ENCODE assay signal across 9 cellular contexts in the genomic region with DNA sequence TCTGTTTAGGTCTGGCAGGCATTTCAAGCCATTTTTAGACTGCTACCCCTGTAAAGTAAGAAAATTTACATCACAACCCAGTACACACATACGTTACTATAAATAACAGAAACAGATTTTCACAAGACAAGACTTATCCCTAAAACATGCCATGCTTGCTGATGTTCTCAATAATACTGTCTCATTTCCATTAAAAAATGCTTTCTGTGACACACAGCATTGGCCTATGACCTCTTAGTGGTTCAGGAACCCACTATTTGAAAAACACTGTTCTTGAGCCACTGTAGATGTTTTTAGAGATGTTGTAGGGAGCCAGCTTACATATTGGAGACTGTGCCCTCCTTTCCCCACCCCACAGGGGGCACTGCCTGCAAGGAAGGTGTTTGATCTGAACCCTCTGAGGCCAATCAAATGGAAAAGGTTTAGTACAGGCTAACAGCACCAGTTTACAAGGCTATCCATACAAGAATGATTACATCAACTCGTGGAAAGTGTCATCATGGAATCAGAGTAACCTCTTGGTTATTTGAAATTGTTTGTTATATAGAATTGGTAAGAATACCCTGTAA. TPM values are rescaled to one million over a fixed set of nuclear protein-coding genes. Genes with fewer than 3 reads are reported as not detected.
A peak's percentile ranks its signal among the peaks of the same experiment; 100 is the strongest.
DNase-seq lines count a peak whose midpoint lies in the region; ATAC-seq, FAIRE-seq and TF ChIP-seq lines count a peak whose summit lies in the region.
"Had no signal": no experiment of that assay in that cellular context is flagged by ENCODE, and none has a peak within 500 bp of the region (broad histone marks: within the 10 kb centered on the region; RNA-seq: fewer than 3 reads in every experiment).

No MANE protein-coding gene starts in this region.

- no peak overlapping the region for H3K4me3 ChIP-seq in H1 (ENCODE audit: extremely low read depth in 1 of 4, insufficient read depth in 2 of 4, low read depth in 3 of 4, low read length in 4 of 4)
- H3K4me3 ChIP-seq in uterus: no peak overlapping the region

- H3K23me2 ChIP-seq in H1 (ENCODE audit: low read depth, low read length): no peaks in the 10 kb centered on the region; the same call in 1 of the 2 replicates

- H3K4me2 ChIP-seq in H1 (ENCODE audit: insufficient read depth in 1 of 2, low read depth in 2 of 2, low read length in 2 of 2): no peak overlapping the region

- H3K27ac ChIP-seq in H1 (ENCODE audit: low read depth, low read length) (no peak overlapping the region), uterus (no peak overlapping the region)

- H3K27ac Mint-ChIP-seq in activated naive CD8-positive, alpha-beta T cell treated with anti-CD3 and anti-CD28 coated beads, Interleukin-2, amount 10 ng/mL, durations not matched to agents 7 days and 5 days: no peak overlapping the region
- H3K27ac Mint-ChIP-seq in activated naive CD8-positive, alpha-beta T cell treated with anti-CD3 and anti-CD28 coated beads for 36 hours: no peak overlapping the region
- peak overlapping the region; percentile 53 for H3K27ac Mint-ChIP-seq in osteocyte (ENCODE audit: unreplicated experiment)

- CTCF ChIA-PET in H1 (lab: Charles Lee; ENCODE audit: partially characterized antibody): interaction anchor here (0.6 to 2.4 kb wide), 20 partner anchors 8 to 316 kb away, joined by 3 to 9 read pairs (median 3); no protein-coding TSS in a partner anchor

- peaks cover 4% of the 10 kb centered on the region for H3K4me1 Mint-ChIP-seq in activated naive CD8-positive, alpha-beta T cell treated with anti-CD3 and anti-CD28 coated beads, Interleukin-2, amount 10 ng/mL, durations not matched to agents 7 days and 5 days
- peaks cover 13% of the 10 kb centered on the region for H3K4me1 Mint-ChIP-seq in activated naive CD8-positive, alpha-beta T cell treated with anti-CD3 and anti-CD28 coated beads for 36 hours
- peaks cover 41% of the 10 kb centered on the region for H3K4me1 Mint-ChIP-seq in osteocyte (ENCODE audit: unreplicated experiment)

- H3K36me3 ChIP-seq in H1 (ENCODE audit: control insufficient read depth in 2 of 4, insufficient read depth in 4 of 4, low read length in 3 of 4) (no peaks in the 10 kb centered on the region), uterus (no peaks in the 10 kb centered on the region)

- no peak overlapping the region for H3K18ac ChIP-seq in H1 (ENCODE audit: extremely low read depth, low read length)

- H2AFZ ChIP-seq in H1 (ENCODE audit: low read length): no peak overlapping the region

- peak; percentile 65 to 73 for TF ChIP-seq RAD21 in H1 (IDR thresholded peaks at IDR 0.05 in 1 of 2, conservative IDR thresholded peaks at IDR 0.05 in 1 of 2; ENCODE audit: low read depth in 2 of 2, low read length in 2 of 2)

- no peak overlapping the region for H3K14ac ChIP-seq in H1 (ENCODE audit: insufficient read length)

- TF ChIP-seq CTCF in H1 (IDR thresholded peaks at IDR 0.05; ENCODE audit: control extremely low read depth in 1 of 3, insufficient read depth in 1 of 3, low read depth in 1 of 3, low read length in 3 of 3) (peak; percentile 43 to 68 (median 54)), osteocyte (IDR thresholded peaks at IDR 0.05) (peak; percentile 35), uterus (IDR thresholded peaks at IDR 0.05) (no peak)

- H4K5ac ChIP-seq in H1 (ENCODE audit: insufficient read length, low read depth, low read length): no peak overlapping the region

- H3K4me1 ChIP-seq in H1 (replicated peaks in 1 of 4; ENCODE audit: control insufficient read depth in 3 of 4, insufficient read depth in 4 of 4, low read length in 3 of 4) (peaks cover 0 to 4% (median 0%) of the 10 kb centered on the region in 4 experiments; a peak in 2 of 7 replicates), uterus (no peaks in the 10 kb centered on the region)

- WGBS in H1 (ENCODE audit: extremely low coverage in 1 of 2, insufficient coverage in 1 of 2, insufficient read length in 1 of 2, insufficient replicate concordance in 2 of 2, low coverage in 1 of 2, low lambda C conversion rate in 2 of 2, missing lambda C conversion rate in 1 of 2), 2 experiments: 76% methylated on average over 2 of the region's 2 CpGs; no CpG with 5 or more reads in 1 of the 2 experiments

- no peak overlapping the region for H3K56ac ChIP-seq in H1 (replicated peaks; ENCODE audit: insufficient read length, low read depth, low read length)

- H2BK5ac ChIP-seq in H1 (ENCODE audit: low read depth, low read length): no peak overlapping the region

- H3K9me3 ChIP-seq in H1 (ENCODE audit: insufficient read depth in 2 of 2, low read depth in 1 of 2, low read length in 1 of 2) (no peaks in the 10 kb centered on the region), uterus (no peaks in the 10 kb centered on the region)

- H3K23ac ChIP-seq in H1 (ENCODE audit: insufficient read length): no peak overlapping the region

- H3K36me3 Mint-ChIP-seq in activated naive CD8-positive, alpha-beta T cell treated with anti-CD3 and anti-CD28 coated beads, Interleukin-2, amount 10 ng/mL, durations not matched to agents 7 days and 5 days: no peaks in the 10 kb centered on the region
- peaks cover 9% of the 10 kb centered on the region for H3K36me3 Mint-ChIP-seq in activated naive CD8-positive, alpha-beta T cell treated with anti-CD3 and anti-CD28 coated beads for 36 hours
- peaks cover 8% of the 10 kb centered on the region for H3K36me3 Mint-ChIP-seq in osteocyte (ENCODE audit: unreplicated experiment)

- H3K27me3 ChIP-seq in H1 (replicated peaks in 1 of 4; ENCODE audit: control insufficient read depth in 3 of 4, extremely low read depth in 1 of 4, insufficient read depth in 3 of 4, low read length in 3 of 4): no peaks in the 10 kb centered on the region
- no peaks in the 10 kb centered on the region for H3K27me3 ChIP-seq in uterus

- intact Hi-C loops in uterus (cut with DNase I; ENCODE audit: low total_unique reads): no loop called here

- H2BK12ac ChIP-seq in H1 (ENCODE audit: low read depth, low read length): no peak overlapping the region

- H3K27me3 Mint-ChIP-seq in activated naive CD8-positive, alpha-beta T cell treated with anti-CD3 and anti-CD28 coated beads, Interleukin-2, amount 10 ng/mL, durations not matched to agents 7 days and 5 days: no peaks in the 10 kb centered on the region
- no peaks in the 10 kb centered on the region for H3K27me3 Mint-ChIP-seq in activated naive CD8-positive, alpha-beta T cell treated with anti-CD3 and anti-CD28 coated beads for 36 hours
- H3K27me3 Mint-ChIP-seq in osteocyte (ENCODE audit: unreplicated experiment): no peaks in the 10 kb centered on the region

- peaks cover 3% of the 10 kb centered on the region; the same call in 1 of the 2 replicates for H3K79me1 ChIP-seq in H1 (ENCODE audit: low read depth, low read length)

- no peak overlapping the region for H3K4me3 Mint-ChIP-seq in activated naive CD8-positive, alpha-beta T cell treated with anti-CD3 and anti-CD28 coated beads, Interleukin-2, amount 10 ng/mL, durations not matched to agents 7 days and 5 days
- H3K4me3 Mint-ChIP-seq in activated naive CD8-positive, alpha-beta T cell treated with anti-CD3 and anti-CD28 coated beads for 36 hours: no peak overlapping the region
- no peak overlapping the region for H3K4me3 Mint-ChIP-seq in osteocyte (ENCODE audit: unreplicated experiment)

- TF ChIP-seq POLR2A in H1 (IDR thresholded peaks at IDR 0.05; ENCODE audit: control extremely low read depth in 1 of 2, low read depth in 2 of 2, low read length in 2 of 2) (no peak), uterus (IDR thresholded peaks at IDR 0.05) (no peak)

- peak; percentile 36 for ATAC-seq in activated naive CD8-positive, alpha-beta T cell treated with anti-CD3 and anti-CD28 coated beads, Interleukin-2, amount 10 ng/mL, durations not matched to agents 7 days and 5 days (ENCODE audit: low read depth)
- ATAC-seq in HG02885 (IDR thresholded peaks at IDR 0.05; ENCODE audit: poor library complexity, unreplicated experiment): no peak

- H2BK15ac ChIP-seq in H1 (ENCODE audit: low read length): no peak overlapping the region

- FAIRE-seq in H1 (lab: Jason Lieb, UNC): peak; percentile 63

- H3K4ac ChIP-seq in H1 (replicated peaks; ENCODE audit: insufficient read length, low read depth, low read length): no peak overlapping the region

- H4K91ac ChIP-seq in H1 (replicated peaks; ENCODE audit: insufficient read length, low read length): no peak overlapping the region

- H2AK5ac ChIP-seq in H1 (ENCODE audit: low read depth, low read length): no peak overlapping the region

- no peaks in the 10 kb centered on the region for H4K20me1 ChIP-seq in H1 (replicated peaks in 1 of 2; ENCODE audit: control insufficient read depth in 1 of 2, insufficient read depth in 2 of 2, low read length in 2 of 2)

- peaks cover 4% of the 10 kb centered on the region for H3K9me3 Mint-ChIP-seq in activated naive CD8-positive, alpha-beta T cell treated with anti-CD3 and anti-CD28 coated beads, Interleukin-2, amount 10 ng/mL, durations not matched to agents 7 days and 5 days
- peaks cover 1% of the 10 kb centered on the region for H3K9me3 Mint-ChIP-seq in activated naive CD8-positive, alpha-beta T cell treated with anti-CD3 and anti-CD28 coated beads for 36 hours
- H3K9me3 Mint-ChIP-seq in osteocyte (ENCODE audit: unreplicated experiment): no peaks in the 10 kb centered on the region

- no peak overlapping the region for H4K8ac ChIP-seq in H1 (ENCODE audit: extremely low read depth, insufficient read depth, low read length)

- H2BK20ac ChIP-seq in H1 (ENCODE audit: low read length): no peak overlapping the region

- H3K79me2 ChIP-seq in H1 (ENCODE audit: control insufficient read depth in 1 of 2, insufficient read depth in 2 of 2, low read length in 2 of 2): peaks cover 0 to 43% of the 10 kb centered on the region in 2 experiments; a peak in 2 of 4 replicates

- TF ChIP-seq EP300 in H1 (IDR thresholded peaks at IDR 0.05; ENCODE audit: borderline replicate concordance in 1 of 2, low read depth in 2 of 2, low read length in 2 of 2): no peak

- no peak overlapping the region for H3K9ac ChIP-seq in H1 (replicated peaks in 1 of 4; ENCODE audit: extremely low read depth in 1 of 4, low read depth in 3 of 4, low read length in 3 of 4)

- POLR2A ChIA-PET in activated naive CD8-positive, alpha-beta T cell treated with anti-CD3 and anti-CD28 coated beads, Interleukin-2, amount 10 ng/mL, durations not matched to agents 7 days and 5 days (lab: Charles Lee): no interaction called here
- POLR2A ChIA-PET in H1 (lab: Charles Lee; ENCODE audit: partially characterized antibody): interaction anchor here (1.4 kb wide), 1 partner anchor 31 kb away, joined by 3 read pairs; no protein-coding TSS in a partner anchor

- H2BK120ac ChIP-seq in H1 (replicated peaks; ENCODE audit: low read depth, low read length): no peak overlapping the region

- no peak for DNase-seq in activated naive CD8-positive, alpha-beta T cell treated with anti-CD3 and anti-CD28 coated beads, Interleukin-2, amount 10 ng/mL, durations not matched to agents 7 days and 5 days
- no peak for DNase-seq in activated naive CD8-positive, alpha-beta T cell treated with anti-CD3 and anti-CD28 coated beads for 36 hours
- peak; percentile 2 for DNase-seq in NAMALWA (ENCODE audit: low spot score)
- peak in 1 of 2 experiments; percentile 55 for DNase-seq in H1 (ENCODE audit: low read depth in 1 of 2, low spot score in 2 of 2)
- no peak for DNase-seq in osteocyte (ENCODE audit: extremely low spot score, unreplicated experiment)
- no peak for DNase-seq in uterus
- DNase-seq in activated CD8-positive, alpha-beta memory T cell treated with anti-CD3 and anti-CD28 coated beads, Interleukin-2, amount 50 U/mL, for 48 hours: no peak
- DNase-seq: NCI-H1092 treated with DMSO at 0.1 percent for 48 hours had no signal

RNA-seq across cellular contexts. Expression of a gene that starts 30.8 kb away (rescaled TPM):
- total RNA-seq in activated naive CD8-positive, alpha-beta T cell treated with anti-CD3 and anti-CD28 coated beads, Interleukin-2, amount 10 ng/mL, durations not matched to agents 7 days and 5 days: 1 to 10 TPM; 6.1 to 6.5 TPM
- 1 to 10 TPM; 3.0 to 3.2 TPM for total RNA-seq in activated naive CD8-positive, alpha-beta T cell treated with anti-CD3 and anti-CD28 coated beads for 36 hours
- total RNA-seq in H1 (2021; fragmentation: NEBNext Ultra II Directional; extraction: Animal tissue kit (Norgen Biotek cat#: 25700)): 11.4 and 12.4 TPM in 2 replicates
- 6.7 and 7.9 TPM in 2 replicates for polyA plus RNA-seq in H1 (2011; rRNA removed)
- polyA plus RNA-seq in H1 (2011; cell fraction: cytosol; rRNA removed): 6.9 TPM
- 13.6 TPM for polyA plus RNA-seq in H1 (2011; cell fraction: nucleus; rRNA removed)
- polyA plus RNA-seq in H1 (2012, experiment 1 of 2): 6.3 to 8.9 TPM (median 7.9 TPM) in 4 replicates
- 0.88 TPM for polyA plus RNA-seq in H1 (2012, experiment 2 of 2)
- polyA plus RNA-seq in H1 (2013, experiment 1 of 2): 7.7 TPM
- polyA plus RNA-seq in H1 (2013, experiment 2 of 2): 7.1 TPM
- polyA minus RNA-seq in H1 (2011; rRNA and poly(A)+ RNA removed): 28.0 and 30.8 TPM in 2 replicates
- 11.1 TPM for polyA minus RNA-seq in H1 (2011; cell fraction: cytosol; rRNA and poly(A)+ RNA removed)
- polyA minus RNA-seq in H1 (2011; cell fraction: nucleus; rRNA and poly(A)+ RNA removed): 17.0 TPM
- 20.6 and 20.7 TPM in 2 replicates for total RNA-seq in osteocyte
- 10 to 100 TPM in 3 of 4 donors, 1 to 10 TPM in 1; 4.1 to 14.8 (median 11.1) TPM for total RNA-seq in uterus

Comparison
In these comparisons a context has a peak if more than half of its experiments do, and no peak if none do; other contexts are left out.
1. CTCF ChIP-seq: peak in H1 (3 of 3) and osteocyte (single experiment); none in uterus (0 of 4).